13 cellular contexts compared by ENCODE assay signal in the genomic region with DNA sequence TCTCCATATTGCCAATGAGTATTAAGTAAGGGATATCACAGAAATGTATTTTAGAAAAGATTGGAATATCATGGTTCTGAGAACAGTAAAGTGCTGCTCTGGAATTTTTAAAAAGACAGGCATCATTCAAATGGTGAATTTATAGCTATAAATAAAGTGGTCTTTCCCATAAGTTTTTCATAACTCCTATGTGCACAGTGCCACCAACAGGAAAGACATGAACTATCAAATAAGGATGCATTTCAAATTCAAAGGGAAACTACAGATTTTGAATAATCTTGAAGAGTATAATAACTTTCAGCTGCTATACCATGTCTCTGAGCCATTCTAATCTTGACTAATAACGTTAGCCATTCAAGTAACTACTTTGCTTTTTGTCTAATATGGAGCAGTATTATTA.
DNase-seq lines count a peak whose midpoint lies in the region; ATAC-seq and TF ChIP-seq lines count a peak whose summit lies in the region.
"Had no signal": no experiment of that assay in that cellular context is flagged by ENCODE, and none has a peak within 500 bp of the region (broad histone marks: within the 10 kb centered on the region; RNA-seq: fewer than 3 reads in every experiment).

No MANE protein-coding gene starts in this region.

- peak; percentile 47 for TF ChIP-seq RAD21 in IMR-90 (IDR thresholded peaks at IDR 0.05; ENCODE audit: low read length)

- no peaks in the 10 kb centered on the region for H4K20me1 ChIP-seq in IMR-90 (ENCODE audit: insufficient read depth, low read length)

- no TSS peak for BruUV-seq in IMR-90 (replicated peaks; lab: Mats Ljungman, UMichigan)

- H3K18ac ChIP-seq in IMR-90 (ENCODE audit: low read depth, low read length), result no peak overlapping the region

- dilution Hi-C loops in IMR-90 (cut with HindIII; ENCODE audit: low sequenced_read_pairs, unreplicated experiment), result no loop called here

- H3K4me1 ChIP-seq in IMR-90 (ENCODE audit: control insufficient read depth, insufficient read depth, low read length) (no peaks in the 10 kb centered on the region), adipocyte (ENCODE audit: control insufficient read depth, insufficient read depth, low read length) (peaks cover 15% of the 10 kb centered on the region), left lung (no peaks in the 10 kb centered on the region)

- H3K23ac ChIP-seq in IMR-90 (ENCODE audit: low read depth, low read length), result no peak overlapping the region

- no peak overlapping the region for H3K27ac ChIP-seq in IMR-90 (ENCODE audit: insufficient read depth, low read length)
- no peak overlapping the region for H3K27ac ChIP-seq in left lung

- H3K9me3 ChIP-seq in IMR-90 (ENCODE audit: control insufficient read depth, insufficient read depth, low read length) (no peaks in the 10 kb centered on the region), adipocyte (ENCODE audit: control insufficient read depth, low read length) (peaks cover 5% of the 10 kb centered on the region), left lung (no peaks in the 10 kb centered on the region)

- H3K9ac ChIP-seq in IMR-90 (ENCODE audit: low read depth, low read length), result no peak overlapping the region
- H3K9ac ChIP-seq in adipocyte (ENCODE audit: low read length), result peak overlapping the region; percentile 39

- TF ChIP-seq POLR2A in IMR-90 (IDR thresholded peaks at IDR 0.05; ENCODE audit: low read depth, low read length), result no peak

- no peak overlapping the region for H4K91ac ChIP-seq in IMR-90 (ENCODE audit: insufficient read depth, low read depth, low read length)

- CTCF ChIA-PET in IMR-90 (lab: Yijun Ruan, JAX), result interaction anchor here (1.1 kb wide), 1 partner anchor 9 kb away, joined by 6 read pairs; no protein-coding TSS in a partner anchor

- no peak overlapping the region for H3K56ac ChIP-seq in IMR-90 (ENCODE audit: extremely low read depth, insufficient read depth, low read length)

- H3K14ac ChIP-seq in IMR-90 (replicated peaks; ENCODE audit: low read depth, low read length), result no peak overlapping the region

- in situ Hi-C loops in IMR-90 (cut with MboI; ENCODE audit: low sequenced_read_pairs), result loop anchor here (10.0 kb wide), 1 partner anchor 439 kb away; no protein-coding TSS in a partner anchor

- POLR2A ChIA-PET in IMR-90 (lab: Charles Lee; ENCODE audit: unreplicated experiment), result interaction anchor here (0.6 kb wide), 1 partner anchor 230 kb away, joined by 4 read pairs; no protein-coding TSS in a partner anchor

- no peak overlapping the region for H2BK15ac ChIP-seq in IMR-90 (ENCODE audit: low read depth, low read length)

- H2AK5ac ChIP-seq in IMR-90 (ENCODE audit: low read depth, low read length), result no peak overlapping the region

- H2AFZ ChIP-seq in IMR-90 (replicated peaks; ENCODE audit: low read length, poor library complexity), result no peak overlapping the region

- H3K79me1 ChIP-seq in IMR-90 (ENCODE audit: low read depth in 1 of 2, low read length in 2 of 2), result no peaks in the 10 kb centered on the region

- H3K4ac ChIP-seq in IMR-90 (ENCODE audit: low read depth, low read length), result no peak overlapping the region

- TF ChIP-seq CTCF in AG09319 (IDR thresholded peaks at IDR 0.05; ENCODE audit: low read depth, low read length) (peak; percentile 42), IMR-90 (conservative IDR thresholded peaks at IDR 0.05; ENCODE audit: low read depth, low read length) (peak; percentile 48), left lung (IDR thresholded peaks at IDR 0.05) (peak in 1 of 2 donors; percentile 18)

- ATAC-seq in IMR-90 (ENCODE audit: low read depth), result 0 out of 2 replicates have a peak, but pooled peaks have one; percentile 42
- ATAC-seq in HG02571 (IDR thresholded peaks at IDR 0.05; ENCODE audit: unreplicated experiment), result no peak
- ATAC-seq in left lung, result no peak

- no peak overlapping the region for H4K5ac ChIP-seq in IMR-90 (ENCODE audit: low read depth, low read length)

- H2BK20ac ChIP-seq in IMR-90 (ENCODE audit: low read depth, low read length), result no peak overlapping the region

- intact Hi-C loops in IMR-90 (cut with micrococcal nuclease), result no loop called here
- intact Hi-C loops in left lung (cut with DNase I), result no loop called here

- no peaks in the 10 kb centered on the region for H3K9me1 ChIP-seq in IMR-90 (ENCODE audit: insufficient read depth, low read length)

- no peak overlapping the region for H2BK5ac ChIP-seq in IMR-90 (ENCODE audit: low read depth, low read length, poor library complexity, severe bottlenecking)

- H3K27me3 ChIP-seq in IMR-90 (ENCODE audit: control insufficient read depth, insufficient read depth, low read length) (no peaks in the 10 kb centered on the region), adipocyte (replicated peaks; ENCODE audit: control insufficient read depth, insufficient read depth, low read length) (no peaks in the 10 kb centered on the region), left lung (no peaks in the 10 kb centered on the region)

- no peak overlapping the region for H2BK120ac ChIP-seq in IMR-90 (ENCODE audit: low read depth, low read length)

- H3K36me3 ChIP-seq in IMR-90 (ENCODE audit: control insufficient read depth, insufficient read depth, low read length) (no peaks in the 10 kb centered on the region), adipocyte (ENCODE audit: control insufficient read depth, insufficient read depth, low read length, severe bottlenecking) (no peaks in the 10 kb centered on the region), left lung (no peaks in the 10 kb centered on the region)

- DNase-seq in AG09319 (ENCODE audit: extremely low read depth, low read depth) (no peak), IMR-90 (peak; percentile 27), adipocyte (ENCODE audit: low read depth) (peak; percentile 66), kidney glomerular epithelial cell (lab: John Stamatoyannopoulos, UW) (peak; percentile 28), left lung (no peak), NCI-H82 treated with DMSO at 0.1 percent for 48 hours (lab: John Stamatoyannopoulos, UW; ENCODE audit: unreplicated experiment) (no peak)
- DNase-seq in activated T-cell treated with anti-CD3 and anti-CD28 coated beads, Interleukin-2, amount 50 U/mL, for 48 hours, result no peak
- DNase-seq: activated T-cell treated with anti-CD3 and anti-CD28 coated beads for 4 hours, cortex of kidney, H7, kidney, NCI-H2029 had no signal

- H3K4me2 ChIP-seq in IMR-90 (ENCODE audit: low read depth, low read length), result no peak overlapping the region

- no peak overlapping the region for H3K4me3 ChIP-seq in IMR-90 (ENCODE audit: insufficient read depth, low read depth, low read length)
- no peak overlapping the region for H3K4me3 ChIP-seq in adipocyte (ENCODE audit: low read length)
- no peak overlapping the region for H3K4me3 ChIP-seq in left lung

- WGBS in IMR-90 (ENCODE audit: extremely low coverage in 2 of 2, insufficient read length in 1 of 2), 2 experiments, result no CpG with 5 or more reads among the region's 1 CpG

- no peak overlapping the region for H4K8ac ChIP-seq in IMR-90 (ENCODE audit: low read depth in 2 of 2, low read length in 2 of 2)

- H2AK9ac ChIP-seq in IMR-90 (replicated peaks; ENCODE audit: low read depth, low read length, poor library complexity), result no peak overlapping the region

TF ChIP-seq in IMR-90, 13 proteins besides CTCF, POLR2A, EP300 and RAD21:
- no peak for TF ChIP-seq MXI1 (IDR thresholded peaks at IDR 0.05; ENCODE audit: borderline replicate concordance, low read depth, low read length)
- TF ChIP-seq FOS (IDR thresholded peaks at IDR 0.05; ENCODE audit: low read depth, low read length), result no peak
- 0 out of 2 replicates have a peak, but pooled peaks have one; percentile 8 for TF ChIP-seq SMC3 (IDR thresholded peaks at IDR 0.05; ENCODE audit: low read depth, low read length)
- no peak for TF ChIP-seq CHD1 (IDR thresholded peaks at IDR 0.05; ENCODE audit: low read depth, low read length)
TF ChIP-seq in IMR-90: peak in this region for 1.

Comparison
In these comparisons a context has a peak if more than half of its experiments do, and no peak if none do; other contexts are left out.
1. DNase-seq: peak in IMR-90 (single experiment), adipocyte (single experiment) and kidney glomerular epithelial cell (single experiment); none in AG09319 (single experiment), activated T-cell treated with anti-CD3 and anti-CD28 coated beads, Interleukin-2, amount 50 U/mL, for 48 hours (0 of 2), left lung (0 of 2) and NCI-H82 treated with DMSO at 0.1 percent for 48 hours (single experiment).